ENCODE assay signal across 1 cellular context in genomic region chr2:120783371-120783791, GRCh38.
TF ChIP-seq lines count a peak whose summit lies in the region.

No MANE protein-coding gene starts in this region.

TF ChIP-seq in GM23338, 12 proteins besides CTCF, POLR2A, EP300 and RAD21 (continued from another document):
- TF ChIP-seq, protein P1, sequence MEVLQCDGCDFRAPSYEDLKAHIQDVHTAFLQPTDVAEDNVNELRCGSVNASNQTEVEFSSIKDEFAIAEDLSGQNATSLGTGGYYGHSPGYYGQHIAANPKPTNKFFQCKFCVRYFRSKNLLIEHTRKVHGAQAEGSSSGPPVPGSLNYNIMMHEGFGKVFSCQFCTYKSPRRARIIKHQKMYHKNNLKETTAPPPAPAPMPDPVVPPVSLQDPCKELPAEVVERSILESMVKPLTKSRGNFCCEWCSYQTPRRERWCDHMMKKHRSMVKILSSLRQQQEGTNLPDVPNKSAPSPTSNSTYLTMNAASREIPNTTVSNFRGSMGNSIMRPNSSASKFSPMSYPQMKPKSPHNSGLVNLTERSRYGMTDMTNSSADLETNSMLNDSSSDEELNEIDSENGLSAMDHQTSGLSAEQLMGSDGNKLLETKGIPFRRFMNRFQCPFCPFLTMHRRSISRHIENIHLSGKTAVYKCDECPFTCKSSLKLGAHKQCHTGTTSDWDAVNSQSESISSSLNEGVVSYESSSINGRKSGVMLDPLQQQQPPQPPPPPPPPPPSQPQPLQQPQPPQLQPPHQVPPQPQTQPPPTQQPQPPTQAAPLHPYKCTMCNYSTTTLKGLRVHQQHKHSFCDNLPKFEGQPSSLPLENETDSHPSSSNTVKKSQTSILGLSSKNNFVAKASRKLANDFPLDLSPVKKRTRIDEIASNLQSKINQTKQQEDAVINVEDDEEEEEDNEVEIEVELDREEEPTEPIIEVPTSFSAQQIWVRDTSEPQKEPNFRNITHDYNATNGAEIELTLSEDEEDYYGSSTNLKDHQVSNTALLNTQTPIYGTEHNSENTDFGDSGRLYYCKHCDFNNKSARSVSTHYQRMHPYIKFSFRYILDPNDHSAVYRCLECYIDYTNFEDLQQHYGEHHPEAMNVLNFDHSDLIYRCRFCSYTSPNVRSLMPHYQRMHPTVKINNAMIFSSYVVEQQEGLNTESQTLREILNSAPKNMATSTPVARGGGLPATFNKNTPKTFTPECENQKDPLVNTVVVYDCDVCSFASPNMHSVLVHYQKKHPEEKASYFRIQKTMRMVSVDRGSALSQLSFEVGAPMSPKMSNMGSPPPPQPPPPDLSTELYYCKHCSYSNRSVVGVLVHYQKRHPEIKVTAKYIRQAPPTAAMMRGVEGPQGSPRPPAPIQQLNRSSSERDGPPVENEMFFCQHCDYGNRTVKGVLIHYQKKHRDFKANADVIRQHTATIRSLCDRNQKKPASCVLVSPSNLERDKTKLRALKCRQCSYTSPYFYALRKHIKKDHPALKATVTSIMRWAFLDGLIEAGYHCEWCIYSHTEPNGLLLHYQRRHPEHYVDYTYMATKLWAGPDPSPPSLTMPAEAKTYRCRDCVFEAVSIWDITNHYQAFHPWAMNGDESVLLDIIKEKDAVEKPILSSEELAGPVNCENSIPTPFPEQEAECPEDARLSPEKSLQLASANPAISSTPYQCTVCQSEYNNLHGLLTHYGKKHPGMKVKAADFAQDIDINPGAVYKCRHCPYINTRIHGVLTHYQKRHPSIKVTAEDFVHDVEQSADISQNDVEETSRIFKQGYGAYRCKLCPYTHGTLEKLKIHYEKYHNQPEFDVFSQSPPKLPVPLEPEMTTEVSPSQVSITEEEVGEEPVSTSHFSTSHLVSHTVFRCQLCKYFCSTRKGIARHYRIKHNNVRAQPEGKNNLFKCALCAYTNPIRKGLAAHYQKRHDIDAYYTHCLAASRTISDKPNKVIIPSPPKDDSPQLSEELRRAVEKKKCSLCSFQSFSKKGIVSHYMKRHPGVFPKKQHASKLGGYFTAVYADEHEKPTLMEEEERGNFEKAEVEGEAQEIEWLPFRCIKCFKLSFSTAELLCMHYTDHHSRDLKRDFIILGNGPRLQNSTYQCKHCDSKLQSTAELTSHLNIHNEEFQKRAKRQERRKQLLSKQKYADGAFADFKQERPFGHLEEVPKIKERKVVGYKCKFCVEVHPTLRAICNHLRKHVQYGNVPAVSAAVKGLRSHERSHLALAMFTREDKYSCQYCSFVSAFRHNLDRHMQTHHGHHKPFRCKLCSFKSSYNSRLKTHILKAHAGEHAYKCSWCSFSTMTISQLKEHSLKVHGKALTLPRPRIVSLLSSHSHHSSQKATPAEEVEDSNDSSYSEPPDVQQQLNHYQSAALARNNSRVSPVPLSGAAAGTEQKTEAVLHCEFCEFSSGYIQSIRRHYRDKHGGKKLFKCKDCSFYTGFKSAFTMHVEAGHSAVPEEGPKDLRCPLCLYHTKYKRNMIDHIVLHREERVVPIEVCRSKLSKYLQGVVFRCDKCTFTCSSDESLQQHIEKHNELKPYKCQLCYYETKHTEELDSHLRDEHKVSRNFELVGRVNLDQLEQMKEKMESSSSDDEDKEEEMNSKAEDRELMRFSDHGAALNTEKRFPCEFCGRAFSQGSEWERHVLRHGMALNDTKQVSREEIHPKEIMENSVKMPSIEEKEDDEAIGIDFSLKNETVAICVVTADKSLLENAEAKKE (CRISPR knock-in tag; IDR thresholded peaks at IDR 0.05): no peak
- TF ChIP-seq POLR2AphosphoS5 (IDR thresholded peaks at IDR 0.05; ENCODE audit: low read depth) (no peak), EZH2phosphoT487 (IDR thresholded peaks at IDR 0.05; ENCODE audit: unreplicated experiment) (no peak)
